In genomic region chr10:59179027-59179426, GRCh38 we compare ENCODE assay signal across 20 cellular contexts. TPM values are rescaled to one million over a fixed set of nuclear protein-coding genes. Genes with fewer than 3 reads are reported as not detected.
DNase-seq lines count a peak whose midpoint lies in the region; TF ChIP-seq lines count a peak whose summit lies in the region.
"Had no signal": no experiment of that assay in that cellular context is flagged by ENCODE, and none has a peak within 500 bp of the region (broad histone marks: within the 10 kb centered on the region; RNA-seq: fewer than 3 reads in every experiment).

No MANE protein-coding gene starts in this region.

- H3K79me1 ChIP-seq in mesenchymal stem cell (replicated peaks; ENCODE audit: low read length, poor library complexity, severe bottlenecking), result no peaks in the 10 kb centered on the region

- no peak overlapping the region for H3K18ac ChIP-seq in mesenchymal stem cell (ENCODE audit: low read depth in 1 of 2, low read length in 2 of 2)

- H3K9me2 ChIP-seq in SU-DHL-6 (replicated peaks; ENCODE audit: insufficient read depth, low read length), result no peaks in the 10 kb centered on the region

- WGBS in smooth muscle cell (ENCODE audit: low lambda C conversion rate), result 63% methylated on average over 2 of the region's 2 CpGs
- no CpG with 5 or more reads among the region's 2 CpGs for WGBS in mesenchymal stem cell

- H3F3A ChIP-seq in SU-DHL-6 (ENCODE audit: insufficient read depth) (no peaks in the 10 kb centered on the region), smooth muscle cell (ENCODE audit: low read depth) (no peaks in the 10 kb centered on the region)

- H3K9ac ChIP-seq in SU-DHL-6 (ENCODE audit: low read length) (no peak overlapping the region), smooth muscle cell (ENCODE audit: low read depth) (no peak overlapping the region), mesenchymal stem cell (ENCODE audit: low read length) (no peak overlapping the region)
- H3K9ac ChIP-seq: BLaER1, KMS-11 had no signal

- no peak overlapping the region for H2BK120ac ChIP-seq in mesenchymal stem cell (ENCODE audit: low read depth, low read length)

- no peak overlapping the region for H2BK5ac ChIP-seq in mesenchymal stem cell (ENCODE audit: low read depth, low read length, poor library complexity, severe bottlenecking)

- H2BK15ac ChIP-seq in mesenchymal stem cell (ENCODE audit: low read depth, poor library complexity, severe bottlenecking), result no peak overlapping the region

- H3K79me2 ChIP-seq in SU-DHL-6 (ENCODE audit: insufficient read depth, low read length) (no peaks in the 10 kb centered on the region), smooth muscle cell (ENCODE audit: low read depth) (no peaks in the 10 kb centered on the region)

- H3K4me2 ChIP-seq in SU-DHL-6 (ENCODE audit: low read depth, low read length, poor library complexity, severe bottlenecking) (peak overlapping the region; percentile 17), smooth muscle cell (no peak overlapping the region), mesenchymal stem cell (ENCODE audit: low read length, poor library complexity, severe bottlenecking) (no peak overlapping the region)
- H3K4me2 ChIP-seq: BLaER1, KMS-11 had no signal

- H2AFZ ChIP-seq in SU-DHL-6 (ENCODE audit: low read depth, low read length, severe bottlenecking), result no peak overlapping the region
- H2AFZ ChIP-seq in smooth muscle cell (ENCODE audit: low read depth), result no peak overlapping the region
- H2AFZ ChIP-seq in mesenchymal stem cell (ENCODE audit: low read depth, low read length), result no peak overlapping the region

- H3K27me3 ChIP-seq in SU-DHL-6 (ENCODE audit: low read length) (no peaks in the 10 kb centered on the region), smooth muscle cell (ENCODE audit: low read depth) (peaks cover 34% of the 10 kb centered on the region), mesenchymal stem cell (ENCODE audit: control insufficient read depth in 1 of 2, insufficient read depth in 1 of 2, low read length in 2 of 2) (peaks cover 23 to 26% of the 10 kb centered on the region in 2 experiments)
- H3K27me3 ChIP-seq: BLaER1 had no signal

- H3K4me1 ChIP-seq in smooth muscle cell (ENCODE audit: low read depth) (peaks cover 4% of the 10 kb centered on the region), mesenchymal stem cell (ENCODE audit: control insufficient read depth, insufficient read depth, low read depth, low read length) (peaks cover 16% of the 10 kb centered on the region)
- H3K4me1 ChIP-seq: BLaER1 had no signal

- H4K20me1 ChIP-seq in SU-DHL-6 (ENCODE audit: low read depth, low read length), result no peaks in the 10 kb centered on the region
- no peaks in the 10 kb centered on the region for H4K20me1 ChIP-seq in smooth muscle cell (ENCODE audit: low read depth)
- H4K20me1 ChIP-seq: BLaER1 had no signal

- H3K27ac ChIP-seq in SU-DHL-6 (ENCODE audit: low read depth, low read length) (no peak overlapping the region), smooth muscle cell (ENCODE audit: low read depth) (no peak overlapping the region), mesenchymal stem cell (ENCODE audit: low read length, poor library complexity, severe bottlenecking) (no peak overlapping the region)
- H3K27ac ChIP-seq: 22Rv1, BLaER1, KMS-11, RWPE1 had no signal

- H3K36me3 ChIP-seq in SU-DHL-6 (ENCODE audit: low read length) (no peaks in the 10 kb centered on the region), smooth muscle cell (ENCODE audit: low read depth) (no peaks in the 10 kb centered on the region), mesenchymal stem cell (ENCODE audit: control insufficient read depth in 1 of 2, insufficient read depth in 2 of 2, low read depth in 1 of 2, low read length in 2 of 2) (no peaks in the 10 kb centered on the region)
- H3K36me3 ChIP-seq: BLaER1 had no signal

- H2BK12ac ChIP-seq in mesenchymal stem cell (ENCODE audit: low read length in 2 of 2), result no peak overlapping the region

- no peak overlapping the region for H3K23ac ChIP-seq in mesenchymal stem cell (ENCODE audit: low read length in 2 of 2)

- H2AK5ac ChIP-seq in mesenchymal stem cell (ENCODE audit: low read length, severe bottlenecking), result no peak overlapping the region

- DNase-seq in DMS53 (lab: John Stamatoyannopoulos, UW) (peak; percentile 17), DMS53 treated with DMSO at 0.1 percent for 48 hours (lab: John Stamatoyannopoulos, UW; ENCODE audit: unreplicated experiment) (no peak), medulla oblongata (ENCODE audit: extremely low spot score) (peak; percentile 48), smooth muscle cell (lab: John Stamatoyannopoulos, UW; ENCODE audit: unreplicated experiment) (no peak), hypothalamus (lab: John Stamatoyannopoulos, UW) (no peak), GM03348 (ENCODE audit: low spot score) (no peak), mesenchymal stem cell (no peak)
- DNase-seq: CD8-positive, alpha-beta memory T cell; DMS 273 treated with DMSO at 0.1 percent for 48 hours; NCI-H1092; NCI-H1694; NCI-H226; NCI-H524 treated with DMSO at 0.1 percent for 48 hours; OCI-M1 had no signal

- H4K8ac ChIP-seq in mesenchymal stem cell (ENCODE audit: low read length), result no peak overlapping the region

- H3K9me3 ChIP-seq in SU-DHL-6 (ENCODE audit: insufficient read depth, low read length) (no peaks in the 10 kb centered on the region), smooth muscle cell (replicated peaks; ENCODE audit: low read depth) (no peaks in the 10 kb centered on the region), mesenchymal stem cell (ENCODE audit: control insufficient read depth, low read length) (no peaks in the 10 kb centered on the region)

- H3K14ac ChIP-seq in mesenchymal stem cell (ENCODE audit: low read length in 2 of 2), result no peak overlapping the region

- H3K4me3 ChIP-seq in SU-DHL-6 (ENCODE audit: insufficient read depth, low read length, poor library complexity, severe bottlenecking) (no peak overlapping the region), smooth muscle cell (peak overlapping the region; percentile 57), mesenchymal stem cell (ENCODE audit: insufficient read depth in 1 of 2, low read depth in 1 of 2, low read length in 2 of 2) (no peak overlapping the region)
- H3K4me3 ChIP-seq: BLaER1 had no signal

- H3K4ac ChIP-seq in mesenchymal stem cell (ENCODE audit: low read depth in 1 of 2, low read length in 2 of 2), result no peak overlapping the region

- no peak for TF ChIP-seq CTCF in SU-DHL-6 (IDR thresholded peaks at IDR 0.05; ENCODE audit: insufficient read depth, low read length, poor library complexity, severe bottlenecking)
- no peak for TF ChIP-seq CTCF in smooth muscle cell (IDR thresholded peaks at IDR 0.05; ENCODE audit: borderline replicate concordance, insufficient read depth, poor library complexity, severe bottlenecking)

- H4K91ac ChIP-seq in mesenchymal stem cell (ENCODE audit: low read length), result no peak overlapping the region

RNA-seq across cellular contexts. Expression of gene PHYHIPL, which starts 2.6 kb away (rescaled TPM):
- 0.63 TPM in 1 of 2 replicates, not detected in the other for total RNA-seq in smooth muscle cell
- 0.31 TPM in 1 of 2 replicates, not detected in the other for polyA plus RNA-seq in smooth muscle cell
- 0.01 TPM for polyA plus RNA-seq in mesenchymal stem cell (2013, experiment 1 of 2)
- not detected for polyA plus RNA-seq in mesenchymal stem cell (2013, experiment 2 of 2)
- total RNA-seq: CD8-positive, alpha-beta memory T cell; MCF 10A had no signal
- polyA plus RNA-seq: CD8-positive, alpha-beta memory T cell had no signal

Comparison
In these comparisons a context has a peak if more than half of its experiments do, and no peak if none do; other contexts are left out.
1. DNase-seq: peak in DMS53 (single experiment) and medulla oblongata (single experiment); none in DMS53 treated with DMSO at 0.1 percent for 48 hours (single experiment), smooth muscle cell (single experiment), hypothalamus (0 of 51), GM03348 (single experiment) and mesenchymal stem cell (single experiment).